Comparison of ENCODE assay signal across 21 cellular contexts in the genomic region with DNA sequence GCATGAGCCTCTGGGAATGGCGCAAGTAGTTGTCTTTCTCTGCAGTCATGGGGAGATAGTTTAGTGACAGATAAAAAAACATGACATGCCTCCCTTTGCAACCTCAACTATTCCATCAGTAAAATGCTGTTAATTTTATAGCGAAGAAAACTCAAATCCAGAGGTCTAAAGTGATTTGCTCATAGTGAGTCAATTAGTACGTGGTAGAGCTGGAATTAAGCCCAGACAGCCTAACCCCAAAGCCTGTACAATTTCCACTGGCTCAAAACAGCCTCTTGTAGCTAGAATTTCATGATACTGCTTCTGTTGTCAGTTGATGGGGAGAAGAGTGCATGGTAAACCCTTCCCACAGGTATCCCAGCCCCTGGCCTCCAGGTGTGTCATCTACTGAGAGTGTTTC.
DNase-seq lines count a peak whose midpoint lies in the region; ATAC-seq, FAIRE-seq and TF ChIP-seq lines count a peak whose summit lies in the region.
"Had no signal": no experiment of that assay in that cellular context is flagged by ENCODE, and none has a peak within 500 bp of the region (broad histone marks: within the 10 kb centered on the region; RNA-seq: fewer than 3 reads in every experiment).

No MANE protein-coding gene starts in this region.

- no peak overlapping the region for H2BK120ac ChIP-seq in H1 (replicated peaks; ENCODE audit: low read depth, low read length)

- H3K18ac ChIP-seq in H1 (ENCODE audit: extremely low read depth, low read length): no peak overlapping the region

- H4K20me1 ChIP-seq in OCI-LY3 (ENCODE audit: insufficient read depth, low read length) (no peaks in the 10 kb centered on the region), H1 (replicated peaks in 1 of 2; ENCODE audit: control insufficient read depth in 1 of 2, insufficient read depth in 2 of 2, low read length in 2 of 2) (no peaks in the 10 kb centered on the region)
- H4K20me1 ChIP-seq: BLaER1 treated with 17β-estradiol and CSF1 and Interleukin-3, amounts not matched to agents 10 nM and 100 nM had no signal

- H3K27me3 ChIP-seq in OCI-LY3 (ENCODE audit: low read depth, low read length) (no peaks in the 10 kb centered on the region), H1 (replicated peaks in 1 of 4; ENCODE audit: control insufficient read depth in 3 of 4, extremely low read depth in 1 of 4, insufficient read depth in 3 of 4, low read length in 3 of 4) (no peaks in the 10 kb centered on the region)

- no peak overlapping the region for H3K9ac ChIP-seq in OCI-LY3 (ENCODE audit: low read length)
- H3K9ac ChIP-seq in H1 (replicated peaks in 1 of 4; ENCODE audit: extremely low read depth in 1 of 4, low read depth in 3 of 4, low read length in 3 of 4): no peak overlapping the region
- H3K9ac ChIP-seq: BLaER1 treated with 17β-estradiol and CSF1 and Interleukin-3, amounts not matched to agents 10 nM and 100 nM; SK-N-SH had no signal

- H3K4me2 ChIP-seq in OCI-LY3 (ENCODE audit: low read length) (peak overlapping the region; percentile 0; the same call in 1 of the 2 replicates), H1 (ENCODE audit: insufficient read depth in 1 of 2, low read depth in 2 of 2, low read length in 2 of 2) (no peak overlapping the region)
- H3K4me2 ChIP-seq: BLaER1 treated with 17β-estradiol and CSF1 and Interleukin-3, amounts not matched to agents 10 nM and 100 nM; SK-N-SH had no signal

- no peak overlapping the region for H4K91ac ChIP-seq in H1 (replicated peaks; ENCODE audit: insufficient read length, low read length)

- ATAC-seq in HG03442 (IDR thresholded peaks at IDR 0.05; ENCODE audit: unreplicated experiment): no peak
- ATAC-seq: GM23338, HCT116 had no signal

- no peak for FAIRE-seq in H1 (lab: Jason Lieb, UNC)
- FAIRE-seq: A204.1 had no signal

- intact Hi-C loops in activated T-helper 1 cell treated with anti-CD3 and anti-CD28 coated beads, Interleukin-12 subunit alpha, Interleukin-12 subunit beta, Interleukin-2, Interleukin-4 antibody, amounts not matched to agents 30 ng/mL and 10 ng/mL and 1 ng/mL, durations not matched to agents 14 hours and 24 hours and 36 hours (cut with micrococcal nuclease): no loop called here

- no peak overlapping the region for H4K5ac ChIP-seq in H1 (ENCODE audit: insufficient read length, low read depth, low read length)

- H3K9me3 ChIP-seq in OCI-LY3 (ENCODE audit: insufficient read depth, low read length) (no peaks in the 10 kb centered on the region), H1 (ENCODE audit: insufficient read depth in 2 of 2, low read depth in 1 of 2, low read length in 1 of 2) (no peaks in the 10 kb centered on the region)
- H3K9me3 ChIP-seq: BLaER1 treated with 17β-estradiol and CSF1 and Interleukin-3, amounts not matched to agents 10 nM and 100 nM; Caco-2; SK-N-SH had no signal

- no peak overlapping the region for H2BK20ac ChIP-seq in H1 (ENCODE audit: low read length)

- H3K36me3 Mint-ChIP-seq in activated T-helper 1 cell treated with anti-CD3 and anti-CD28 coated beads, Interleukin-12 subunit alpha, Interleukin-12 subunit beta, Interleukin-2, Interleukin-4 antibody, amounts not matched to agents 30 ng/mL and 10 ng/mL and 1 ng/mL, durations not matched to agents 14 hours and 24 hours and 36 hours (ENCODE audit: low read depth): no peaks in the 10 kb centered on the region
- H3K36me3 Mint-ChIP-seq: CD4-positive, alpha-beta memory T cell had no signal

- no peak overlapping the region for H3K56ac ChIP-seq in H1 (replicated peaks; ENCODE audit: insufficient read length, low read depth, low read length)

- POLR2A ChIA-PET in H1 (lab: Charles Lee; ENCODE audit: partially characterized antibody): no interaction called here

- no peak for TF ChIP-seq EP300 in H1 (IDR thresholded peaks at IDR 0.05; ENCODE audit: borderline replicate concordance in 1 of 2, low read depth in 2 of 2, low read length in 2 of 2)

- H3K4ac ChIP-seq in H1 (replicated peaks; ENCODE audit: insufficient read length, low read depth, low read length): no peak overlapping the region

- H4K8ac ChIP-seq in H1 (ENCODE audit: extremely low read depth, insufficient read depth, low read length): no peak overlapping the region

- TF ChIP-seq RAD21 in H1 (IDR thresholded peaks at IDR 0.05 in 1 of 2, conservative IDR thresholded peaks at IDR 0.05 in 1 of 2; ENCODE audit: low read depth in 2 of 2, low read length in 2 of 2): no peak

- WGBS in H1 (ENCODE audit: extremely low coverage in 1 of 2, insufficient coverage in 1 of 2, insufficient read length in 1 of 2, insufficient replicate concordance in 2 of 2, low coverage in 1 of 2, low lambda C conversion rate in 2 of 2, missing lambda C conversion rate in 1 of 2), 2 experiments: 62% methylated on average over 3 of the region's 3 CpGs; no CpG with 5 or more reads in 1 of the 2 experiments

- TF ChIP-seq POLR2A in H1 (IDR thresholded peaks at IDR 0.05; ENCODE audit: control extremely low read depth in 1 of 2, low read depth in 2 of 2, low read length in 2 of 2): no peak

- no peaks in the 10 kb centered on the region for H3K79me1 ChIP-seq in H1 (ENCODE audit: low read depth, low read length)

- H3K4me3 ChIP-seq in OCI-LY3 (ENCODE audit: low read length) (no peak overlapping the region), H1 (ENCODE audit: extremely low read depth in 1 of 4, insufficient read depth in 2 of 4, low read depth in 3 of 4, low read length in 4 of 4) (no peak overlapping the region)
- H3K4me3 ChIP-seq: BLaER1 treated with 17β-estradiol and CSF1 and Interleukin-3, amounts not matched to agents 10 nM and 100 nM; GM23338 had no signal

- H3K14ac ChIP-seq in H1 (ENCODE audit: insufficient read length): no peak overlapping the region

- H2BK15ac ChIP-seq in H1 (ENCODE audit: low read length): no peak overlapping the region

- no peaks in the 10 kb centered on the region for H3K27me3 Mint-ChIP-seq in activated T-helper 1 cell treated with anti-CD3 and anti-CD28 coated beads, Interleukin-12 subunit alpha, Interleukin-12 subunit beta, Interleukin-2, Interleukin-4 antibody, amounts not matched to agents 30 ng/mL and 10 ng/mL and 1 ng/mL, durations not matched to agents 14 hours and 24 hours and 36 hours (ENCODE audit: insufficient read depth)
- H3K27me3 Mint-ChIP-seq: CD4-positive, alpha-beta memory T cell had no signal

- H3K4me1 ChIP-seq in OCI-LY3 (ENCODE audit: low read length) (peaks cover 17% of the 10 kb centered on the region), H1 (replicated peaks in 1 of 4; ENCODE audit: control insufficient read depth in 3 of 4, insufficient read depth in 4 of 4, low read length in 3 of 4) (peaks cover 0 to 15% (median 0%) of the 10 kb centered on the region in 4 experiments; a peak in 3 of 7 replicates)
- H3K4me1 ChIP-seq: BLaER1 treated with 17β-estradiol and CSF1 and Interleukin-3, amounts not matched to agents 10 nM and 100 nM; Caco-2 had no signal

- H3K27ac ChIP-seq in OCI-LY3 (ENCODE audit: low read length) (no peak overlapping the region), H1 (ENCODE audit: low read depth, low read length) (no peak overlapping the region)
- H3K27ac ChIP-seq: BLaER1 treated with 17β-estradiol and CSF1 and Interleukin-3, amounts not matched to agents 10 nM and 100 nM had no signal

- H3K27ac Mint-ChIP-seq in activated T-helper 1 cell treated with anti-CD3 and anti-CD28 coated beads, Interleukin-12 subunit alpha, Interleukin-12 subunit beta, Interleukin-2, Interleukin-4 antibody, amounts not matched to agents 30 ng/mL and 10 ng/mL and 1 ng/mL, durations not matched to agents 14 hours and 24 hours and 36 hours: no peak overlapping the region
- H3K27ac Mint-ChIP-seq: CD4-positive, alpha-beta memory T cell; GM23338 had no signal

- no peak overlapping the region for H2BK5ac ChIP-seq in H1 (ENCODE audit: low read depth, low read length)

- 0 out of 2 replicates have a peak overlapping the region, but pooled peaks have one; percentile 24 for H2AK5ac ChIP-seq in H1 (ENCODE audit: low read depth, low read length)

- CTCF ChIA-PET in H1 (lab: Charles Lee; ENCODE audit: partially characterized antibody): interaction anchor here (1.7 kb wide), 1 partner anchor 17 kb away, joined by 5 read pairs; no protein-coding TSS in a partner anchor

- H3K36me3 ChIP-seq in OCI-LY3 (replicated peaks; ENCODE audit: low read depth, low read length) (no peaks in the 10 kb centered on the region), H1 (ENCODE audit: control insufficient read depth in 2 of 4, insufficient read depth in 4 of 4, low read length in 3 of 4) (no peaks in the 10 kb centered on the region)
- H3K36me3 ChIP-seq: BLaER1 treated with 17β-estradiol and CSF1 and Interleukin-3, amounts not matched to agents 10 nM and 100 nM had no signal

- no peaks in the 10 kb centered on the region for H3K4me1 Mint-ChIP-seq in activated T-helper 1 cell treated with anti-CD3 and anti-CD28 coated beads, Interleukin-12 subunit alpha, Interleukin-12 subunit beta, Interleukin-2, Interleukin-4 antibody, amounts not matched to agents 30 ng/mL and 10 ng/mL and 1 ng/mL, durations not matched to agents 14 hours and 24 hours and 36 hours (ENCODE audit: low read depth)

- peak; percentile 23 for DNase-seq in AG08395 (ENCODE audit: low spot score)
- peak; percentile 4 for DNase-seq in GM04503 (ENCODE audit: low read depth)
- DNase-seq in H1 (ENCODE audit: low read depth in 1 of 2, low spot score in 2 of 2): no peak
- DNase-seq in NCI-H146 (lab: John Stamatoyannopoulos, UW): no peak
- DNase-seq in activated CD4-positive, alpha-beta T cell treated with anti-CD3 and anti-CD28 coated beads, Interleukin-2, amount 50 U/mL, for 4 hours: no peak
- no peak for DNase-seq in activated T-helper 1 cell treated with anti-CD3 and anti-CD28 coated beads, Interleukin-12 subunit alpha, Interleukin-12 subunit beta, Interleukin-2, Interleukin-4 antibody, amounts not matched to agents 30 ng/mL and 10 ng/mL and 1 ng/mL, durations not matched to agents 14 hours and 24 hours and 36 hours (ENCODE audit: low spot score)
- DNase-seq: Caco-2; CD4-positive, alpha-beta memory T cell; DMS 273 treated with DMSO at 0.1 percent for 48 hours; Karpas-422; NCI-H1092; NCI-H1436; NCI-H1930; SIG-M5; SK-N-SH had no signal

- no peak overlapping the region for H3K4me3 Mint-ChIP-seq in activated T-helper 1 cell treated with anti-CD3 and anti-CD28 coated beads, Interleukin-12 subunit alpha, Interleukin-12 subunit beta, Interleukin-2, Interleukin-4 antibody, amounts not matched to agents 30 ng/mL and 10 ng/mL and 1 ng/mL, durations not matched to agents 14 hours and 24 hours and 36 hours
- H3K4me3 Mint-ChIP-seq: CD4-positive, alpha-beta memory T cell; GM23338 had no signal

- H3K23ac ChIP-seq in H1 (ENCODE audit: insufficient read length): no peak overlapping the region

- TF ChIP-seq CTCF in OCI-LY3 (IDR thresholded peaks at IDR 0.05; ENCODE audit: low read depth, low read length) (no peak), H1 (IDR thresholded peaks at IDR 0.05; ENCODE audit: control extremely low read depth in 1 of 3, insufficient read depth in 1 of 3, low read depth in 1 of 3, low read length in 3 of 3) (no peak)

- no peaks in the 10 kb centered on the region for H3K9me3 Mint-ChIP-seq in activated T-helper 1 cell treated with anti-CD3 and anti-CD28 coated beads, Interleukin-12 subunit alpha, Interleukin-12 subunit beta, Interleukin-2, Interleukin-4 antibody, amounts not matched to agents 30 ng/mL and 10 ng/mL and 1 ng/mL, durations not matched to agents 14 hours and 24 hours and 36 hours
- H3K9me3 Mint-ChIP-seq: CD4-positive, alpha-beta memory T cell; GM23338 had no signal

- no peaks in the 10 kb centered on the region for H3K23me2 ChIP-seq in H1 (ENCODE audit: low read depth, low read length)

- H3K79me2 ChIP-seq in OCI-LY3 (ENCODE audit: low read length): no peaks in the 10 kb centered on the region
- no peaks in the 10 kb centered on the region for H3K79me2 ChIP-seq in H1 (ENCODE audit: control insufficient read depth in 1 of 2, insufficient read depth in 2 of 2, low read length in 2 of 2)

- no peak overlapping the region for H2AFZ ChIP-seq in OCI-LY3 (ENCODE audit: low read depth, low read length)
- H2AFZ ChIP-seq in H1 (ENCODE audit: low read length): no peak overlapping the region
- H2AFZ ChIP-seq: GM23338 had no signal

- no peak overlapping the region for H2BK12ac ChIP-seq in H1 (ENCODE audit: low read depth, low read length)

Comparison
In these comparisons a context has a peak if more than half of its experiments do, and no peak if none do; other contexts are left out.
1. DNase-seq: peak in AG08395 (single experiment) and GM04503 (single experiment); none in H1 (0 of 2), NCI-H146 (single experiment), activated CD4-positive, alpha-beta T cell treated with anti-CD3 and anti-CD28 coated beads, Interleukin-2, amount 50 U/mL, for 4 hours (0 of 2) and activated T-helper 1 cell treated with anti-CD3 and anti-CD28 coated beads, Interleukin-12 subunit alpha, Interleukin-12 subunit beta, Interleukin-2, Interleukin-4 antibody, amounts not matched to agents 30 ng/mL and 10 ng/mL and 1 ng/mL, durations not matched to agents 14 hours and 24 hours and 36 hours (single experiment).